Comparison of ENCODE assay signal across 1 cellular context in the genomic region with DNA sequence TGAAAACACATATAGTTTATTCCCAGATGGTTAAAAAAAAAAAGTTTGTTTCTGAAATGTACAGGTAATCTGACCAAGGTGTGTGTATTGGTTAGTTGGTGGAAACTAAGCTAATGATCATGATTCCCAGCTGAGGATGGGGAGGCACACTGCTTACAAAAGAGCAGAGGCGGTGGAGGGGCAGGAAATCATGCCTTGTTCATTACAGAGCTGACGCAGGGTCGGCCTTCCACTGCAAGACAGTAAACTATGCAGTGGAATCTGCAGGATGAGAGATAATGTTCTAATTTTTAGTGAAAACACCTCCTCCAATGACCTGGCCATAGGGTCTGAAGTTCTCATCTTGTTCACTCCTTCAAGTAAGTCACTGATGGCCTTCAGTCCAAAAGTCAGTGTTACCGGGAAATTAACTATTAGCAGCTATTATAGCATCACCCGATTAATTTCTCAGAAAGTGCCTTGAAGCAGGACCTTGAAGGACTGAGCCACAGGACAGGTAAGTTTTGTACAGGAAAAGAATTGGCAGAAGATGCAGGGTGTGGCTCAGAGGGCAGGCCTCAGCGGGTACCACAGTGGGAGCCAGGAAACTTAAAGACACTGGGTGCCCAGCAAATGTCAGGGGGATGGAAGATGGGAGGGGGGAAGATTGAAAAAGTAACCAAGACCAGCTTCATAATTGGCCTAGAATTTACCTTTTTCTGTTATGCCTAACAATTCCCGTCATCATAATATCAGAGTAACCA.
TF ChIP-seq lines count a peak whose summit lies in the region.

No MANE protein-coding gene starts in this region.

TF ChIP-seq in IMR-90, 13 proteins besides CTCF, POLR2A, EP300 and RAD21 (continued from another document):
- TF ChIP-seq SMC3 (IDR thresholded peaks at IDR 0.05; ENCODE audit: low read depth, low read length): no peak
- TF ChIP-seq CHD1 (IDR thresholded peaks at IDR 0.05; ENCODE audit: low read depth, low read length): no peak
- TF ChIP-seq MAZ (IDR thresholded peaks at IDR 0.05; ENCODE audit: borderline replicate concordance, low read depth, low read length): no peak
- TF ChIP-seq, protein P1, sequence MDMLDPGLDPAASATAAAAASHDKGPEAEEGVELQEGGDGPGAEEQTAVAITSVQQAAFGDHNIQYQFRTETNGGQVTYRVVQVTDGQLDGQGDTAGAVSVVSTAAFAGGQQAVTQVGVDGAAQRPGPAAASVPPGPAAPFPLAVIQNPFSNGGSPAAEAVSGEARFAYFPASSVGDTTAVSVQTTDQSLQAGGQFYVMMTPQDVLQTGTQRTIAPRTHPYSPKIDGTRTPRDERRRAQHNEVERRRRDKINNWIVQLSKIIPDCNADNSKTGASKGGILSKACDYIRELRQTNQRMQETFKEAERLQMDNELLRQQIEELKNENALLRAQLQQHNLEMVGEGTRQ (IDR thresholded peaks at IDR 0.05; ENCODE audit: low read depth, low read length): no peak
- no peak for TF ChIP-seq RCOR1 (IDR thresholded peaks at IDR 0.05; ENCODE audit: insufficient replicate concordance, low read length)
- no peak for TF ChIP-seq RFX5 (IDR thresholded peaks at IDR 0.05; ENCODE audit: low read depth, low read length)
- no peak for TF ChIP-seq BHLHE40 (IDR thresholded peaks at IDR 0.05; ENCODE audit: low read depth, low read length)
- TF ChIP-seq, protein P2, sequence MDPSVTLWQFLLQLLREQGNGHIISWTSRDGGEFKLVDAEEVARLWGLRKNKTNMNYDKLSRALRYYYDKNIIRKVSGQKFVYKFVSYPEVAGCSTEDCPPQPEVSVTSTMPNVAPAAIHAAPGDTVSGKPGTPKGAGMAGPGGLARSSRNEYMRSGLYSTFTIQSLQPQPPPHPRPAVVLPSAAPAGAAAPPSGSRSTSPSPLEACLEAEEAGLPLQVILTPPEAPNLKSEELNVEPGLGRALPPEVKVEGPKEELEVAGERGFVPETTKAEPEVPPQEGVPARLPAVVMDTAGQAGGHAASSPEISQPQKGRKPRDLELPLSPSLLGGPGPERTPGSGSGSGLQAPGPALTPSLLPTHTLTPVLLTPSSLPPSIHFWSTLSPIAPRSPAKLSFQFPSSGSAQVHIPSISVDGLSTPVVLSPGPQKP (IDR thresholded peaks at IDR 0.05; ENCODE audit: borderline replicate concordance, low read depth, low read length): no peak
- TF ChIP-seq FOS (IDR thresholded peaks at IDR 0.05; ENCODE audit: low read depth, low read length): no peak
- TF ChIP-seq MXI1 (IDR thresholded peaks at IDR 0.05; ENCODE audit: borderline replicate concordance, low read depth, low read length): no peak
- TF ChIP-seq MAFK (IDR thresholded peaks at IDR 0.05; ENCODE audit: low read depth, low read length): no peak
- no peak for TF ChIP-seq NFE2L2 (IDR thresholded peaks at IDR 0.05; ENCODE audit: low read depth, low read length)
